ENCODE assay signal across 16 cellular contexts in genomic region chr1:5943373-5944068, GRCh38. TPM values are rescaled to one million over a fixed set of nuclear protein-coding genes. Genes with fewer than 3 reads are reported as not detected.
DNase-seq lines count a peak whose midpoint lies in the region; TF ChIP-seq lines count a peak whose summit lies in the region.
"Had no signal": no experiment of that assay in that cellular context is flagged by ENCODE, and none has a peak within 500 bp of the region (broad histone marks: within the 10 kb centered on the region; RNA-seq: fewer than 3 reads in every experiment).

No MANE protein-coding gene starts in this region.

- CTCF ChIA-PET in OCI-LY7 (lab: Charles Lee; ENCODE audit: unreplicated experiment) = no interaction called here

- H2AFZ ChIP-seq in OCI-LY7 (ENCODE audit: low read length) = no peak overlapping the region

- H3K4me3 Mint-ChIP-seq in osteocyte (ENCODE audit: unreplicated experiment) = no peak overlapping the region
- H3K4me3 Mint-ChIP-seq: HFFc6 had no signal

- H3K9me3 Mint-ChIP-seq in osteocyte (ENCODE audit: unreplicated experiment) = no peaks in the 10 kb centered on the region
- H3K9me3 Mint-ChIP-seq: HFFc6 had no signal

- H3K79me2 ChIP-seq in OCI-LY7 (ENCODE audit: insufficient read depth, low read depth, low read length) = no peaks in the 10 kb centered on the region

- BruUV-seq in OCI-LY7 (replicated peaks; lab: Mats Ljungman, UMichigan) = no TSS peak

- intact Hi-C loops in dorsolateral prefrontal cortex (cut with DNase I) (no loop called here), OCI-LY7 (cut with micrococcal nuclease; ENCODE audit: unreplicated experiment) (no loop called here)

- DNase-seq in AG20443 (ENCODE audit: low spot score) (peak; percentile 42), GM03348 (ENCODE audit: low spot score) (peak; percentile 29), dorsolateral prefrontal cortex (peak in 1 of 10 donors; percentile 55), osteocyte (ENCODE audit: extremely low spot score, unreplicated experiment) (peak; percentile 65), NCI-H524 (lab: John Stamatoyannopoulos, UW) (no peak), OCI-LY7 (ENCODE audit: low spot score) (no peak), DMS79 treated with DMSO at 0.1 percent for 48 hours (lab: John Stamatoyannopoulos, UW) (no peak)
- no peak for DNase-seq in activated T-cell treated with anti-CD3 and anti-CD28 coated beads, Interleukin-2, amount 50 U/mL, for 1 hour
- DNase-seq: GOT3, HFFc6, KG1, NCI-H1048, NCI-H1694, NCI-H2107, NCI-H748 treated with DMSO at 0.1 percent for 48 hours had no signal

- no peak overlapping the region for H3K4me3 ChIP-seq in dorsolateral prefrontal cortex
- H3K4me3 ChIP-seq in OCI-LY7 (ENCODE audit: low read depth, low read length, poor library complexity, severe bottlenecking) = no peak overlapping the region
- H3K4me3 ChIP-seq: BLaER1 had no signal

- H3K36me3 Mint-ChIP-seq in osteocyte (ENCODE audit: unreplicated experiment) = peaks cover 27% of the 10 kb centered on the region

- peaks cover 18% of the 10 kb centered on the region; the same call in 1 of the 2 replicates for H3K36me3 ChIP-seq in OCI-LY7 (ENCODE audit: insufficient read depth, low read length)

- peaks cover 14% of the 10 kb centered on the region for H3K4me1 Mint-ChIP-seq in osteocyte (ENCODE audit: unreplicated experiment)

- peak overlapping the region in 31 of 59 donors; percentile 5 to 71 (median 47) for H3K27ac ChIP-seq in dorsolateral prefrontal cortex
- H3K27ac ChIP-seq in OCI-LY7 (ENCODE audit: low read depth, low read length, poor library complexity, severe bottlenecking) = no peak overlapping the region
- H3K27ac ChIP-seq: BLaER1 had no signal

- H3K27me3 Mint-ChIP-seq in osteocyte (ENCODE audit: unreplicated experiment) = no peaks in the 10 kb centered on the region

- H3K4me1 ChIP-seq in OCI-LY7 (ENCODE audit: insufficient read depth, low read length, poor library complexity, severe bottlenecking) = no peaks in the 10 kb centered on the region
- H3K4me1 ChIP-seq: BLaER1 had no signal

- H3K9me2 ChIP-seq in OCI-LY7 (ENCODE audit: insufficient read depth, low read length) = no peaks in the 10 kb centered on the region

- no peaks in the 10 kb centered on the region for H3K9me3 ChIP-seq in OCI-LY7 (ENCODE audit: low read length)
- H3K9me3 ChIP-seq: BLaER1 had no signal

- no peak overlapping the region for H3K4me2 ChIP-seq in OCI-LY7 (ENCODE audit: low read length)
- H3K4me2 ChIP-seq: BLaER1 had no signal

- no peaks in the 10 kb centered on the region for H3K27me3 ChIP-seq in dorsolateral prefrontal cortex
- H3K27me3 ChIP-seq: BLaER1 had no signal

- H4K20me1 ChIP-seq in OCI-LY7 (ENCODE audit: insufficient read depth, low read length) = no peaks in the 10 kb centered on the region
- H4K20me1 ChIP-seq: BLaER1 had no signal

- POLR2A ChIA-PET in OCI-LY7 (lab: Charles Lee) = no interaction called here

- TF ChIP-seq CTCF in dorsolateral prefrontal cortex (IDR thresholded peaks at IDR 0.05 in 54 of 56, conservative IDR thresholded peaks at IDR 0.05 in 2 of 56; ENCODE audit: low read depth in 1 of 56, partially characterized antibody in 56 of 56) (no peak), osteocyte (IDR thresholded peaks at IDR 0.05) (no peak), OCI-LY7 (conservative IDR thresholded peaks at IDR 0.05; ENCODE audit: low read length) (no peak)

- H3K27ac Mint-ChIP-seq in osteocyte (ENCODE audit: unreplicated experiment) = no peak overlapping the region
- H3K27ac Mint-ChIP-seq: HFFc6 had no signal

RNA-seq across cellular contexts. Expression of gene NPHP4, which starts 48.7 kb away (rescaled TPM):
- 10 to 100 TPM; 19.7 to 55.4 (median 34.0) TPM for total RNA-seq in dorsolateral prefrontal cortex
- total RNA-seq in osteocyte = 11.1 and 12.8 TPM in 2 replicates
- 9.2 and 13.4 TPM in 2 replicates for total RNA-seq in OCI-LY7 (2014; rRNA removed; shearing (Covaris generic))
- total RNA-seq in OCI-LY7 (2022) = 23.0 and 24.2 TPM in 2 replicates

Comparison
In these comparisons a context has a peak if more than half of its experiments do, and no peak if none do; other contexts are left out.
1. DNase-seq: peak in AG20443 (single experiment), GM03348 (single experiment) and osteocyte (single experiment); none in NCI-H524 (0 of 2), activated T-cell treated with anti-CD3 and anti-CD28 coated beads, Interleukin-2, amount 50 U/mL, for 1 hour (single experiment), OCI-LY7 (single experiment) and DMS79 treated with DMSO at 0.1 percent for 48 hours (single experiment).